Comparison of ENCODE assay signal across 1 cellular context in the genomic region with DNA sequence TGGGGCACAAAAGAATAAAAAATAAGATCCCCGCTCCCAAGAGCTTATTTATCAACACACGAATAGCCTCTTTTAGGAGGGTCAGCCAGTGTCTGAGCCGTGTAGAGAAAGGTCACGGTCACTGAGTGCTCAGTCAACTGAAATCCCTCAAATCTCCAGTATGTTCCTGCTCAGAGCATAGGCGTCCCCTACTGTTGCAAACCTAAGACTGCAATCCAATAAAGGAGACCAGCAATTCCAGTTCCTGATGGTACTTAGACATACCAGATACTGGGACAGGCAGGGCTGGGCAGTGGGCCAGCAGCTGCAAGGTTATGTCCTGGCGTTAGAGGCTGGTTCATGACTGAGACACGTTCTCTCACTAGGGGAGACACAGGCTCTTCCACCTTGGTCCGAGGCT.
TF ChIP-seq lines count a peak whose summit lies in the region.

No MANE protein-coding gene starts in this region.

TF ChIP-seq in SK-N-SH, 30 proteins besides CTCF, POLR2A, EP300 and RAD21 (continued from another document):
- TF ChIP-seq, protein P1, sequence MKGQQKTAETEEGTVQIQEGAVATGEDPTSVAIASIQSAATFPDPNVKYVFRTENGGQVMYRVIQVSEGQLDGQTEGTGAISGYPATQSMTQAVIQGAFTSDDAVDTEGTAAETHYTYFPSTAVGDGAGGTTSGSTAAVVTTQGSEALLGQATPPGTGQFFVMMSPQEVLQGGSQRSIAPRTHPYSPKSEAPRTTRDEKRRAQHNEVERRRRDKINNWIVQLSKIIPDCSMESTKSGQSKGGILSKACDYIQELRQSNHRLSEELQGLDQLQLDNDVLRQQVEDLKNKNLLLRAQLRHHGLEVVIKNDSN (IDR thresholded peaks at IDR 0.05; ENCODE audit: borderline replicate concordance, low read depth) = no peak
- TF ChIP-seq, protein P2, sequence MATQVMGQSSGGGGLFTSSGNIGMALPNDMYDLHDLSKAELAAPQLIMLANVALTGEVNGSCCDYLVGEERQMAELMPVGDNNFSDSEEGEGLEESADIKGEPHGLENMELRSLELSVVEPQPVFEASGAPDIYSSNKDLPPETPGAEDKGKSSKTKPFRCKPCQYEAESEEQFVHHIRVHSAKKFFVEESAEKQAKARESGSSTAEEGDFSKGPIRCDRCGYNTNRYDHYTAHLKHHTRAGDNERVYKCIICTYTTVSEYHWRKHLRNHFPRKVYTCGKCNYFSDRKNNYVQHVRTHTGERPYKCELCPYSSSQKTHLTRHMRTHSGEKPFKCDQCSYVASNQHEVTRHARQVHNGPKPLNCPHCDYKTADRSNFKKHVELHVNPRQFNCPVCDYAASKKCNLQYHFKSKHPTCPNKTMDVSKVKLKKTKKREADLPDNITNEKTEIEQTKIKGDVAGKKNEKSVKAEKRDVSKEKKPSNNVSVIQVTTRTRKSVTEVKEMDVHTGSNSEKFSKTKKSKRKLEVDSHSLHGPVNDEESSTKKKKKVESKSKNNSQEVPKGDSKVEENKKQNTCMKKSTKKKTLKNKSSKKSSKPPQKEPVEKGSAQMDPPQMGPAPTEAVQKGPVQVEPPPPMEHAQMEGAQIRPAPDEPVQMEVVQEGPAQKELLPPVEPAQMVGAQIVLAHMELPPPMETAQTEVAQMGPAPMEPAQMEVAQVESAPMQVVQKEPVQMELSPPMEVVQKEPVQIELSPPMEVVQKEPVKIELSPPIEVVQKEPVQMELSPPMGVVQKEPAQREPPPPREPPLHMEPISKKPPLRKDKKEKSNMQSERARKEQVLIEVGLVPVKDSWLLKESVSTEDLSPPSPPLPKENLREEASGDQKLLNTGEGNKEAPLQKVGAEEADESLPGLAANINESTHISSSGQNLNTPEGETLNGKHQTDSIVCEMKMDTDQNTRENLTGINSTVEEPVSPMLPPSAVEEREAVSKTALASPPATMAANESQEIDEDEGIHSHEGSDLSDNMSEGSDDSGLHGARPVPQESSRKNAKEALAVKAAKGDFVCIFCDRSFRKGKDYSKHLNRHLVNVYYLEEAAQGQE (IDR thresholded peaks at IDR 0.05; ENCODE audit: low read depth, low read length) = no peak
- TF ChIP-seq SIN3A (IDR thresholded peaks at IDR 0.05; ENCODE audit: borderline replicate concordance, low read depth, low read length) (no peak), NRF1 (IDR thresholded peaks at IDR 0.05; ENCODE audit: low read depth, low read length) (no peak), SMC3 (IDR thresholded peaks at IDR 0.05; ENCODE audit: low read depth, low read length) (no peak), GABPA (IDR thresholded peaks at IDR 0.05; ENCODE audit: low read depth) (no peak), CHD2 (IDR thresholded peaks at IDR 0.05; ENCODE audit: low read length, partially characterized antibody) (no peak), FOXJ3 (CRISPR knock-in tag; IDR thresholded peaks at IDR 0.05) (no peak), RXRA (IDR thresholded peaks at IDR 0.05; ENCODE audit: borderline replicate concordance, low read depth) (no peak), TAF1 (IDR thresholded peaks at IDR 0.05; ENCODE audit: borderline replicate concordance, low read depth, low read length) (no peak), MXI1 (IDR thresholded peaks at IDR 0.05; ENCODE audit: low read depth, low read length) (no peak)
- TF ChIP-seq, protein P3, sequence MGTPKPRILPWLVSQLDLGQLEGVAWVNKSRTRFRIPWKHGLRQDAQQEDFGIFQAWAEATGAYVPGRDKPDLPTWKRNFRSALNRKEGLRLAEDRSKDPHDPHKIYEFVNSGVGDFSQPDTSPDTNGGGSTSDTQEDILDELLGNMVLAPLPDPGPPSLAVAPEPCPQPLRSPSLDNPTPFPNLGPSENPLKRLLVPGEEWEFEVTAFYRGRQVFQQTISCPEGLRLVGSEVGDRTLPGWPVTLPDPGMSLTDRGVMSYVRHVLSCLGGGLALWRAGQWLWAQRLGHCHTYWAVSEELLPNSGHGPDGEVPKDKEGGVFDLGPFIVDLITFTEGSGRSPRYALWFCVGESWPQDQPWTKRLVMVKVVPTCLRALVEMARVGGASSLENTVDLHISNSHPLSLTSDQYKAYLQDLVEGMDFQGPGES (IDR thresholded peaks at IDR 0.05; ENCODE audit: low read depth, low read length) = no peak
- TF ChIP-seq, protein P4, sequence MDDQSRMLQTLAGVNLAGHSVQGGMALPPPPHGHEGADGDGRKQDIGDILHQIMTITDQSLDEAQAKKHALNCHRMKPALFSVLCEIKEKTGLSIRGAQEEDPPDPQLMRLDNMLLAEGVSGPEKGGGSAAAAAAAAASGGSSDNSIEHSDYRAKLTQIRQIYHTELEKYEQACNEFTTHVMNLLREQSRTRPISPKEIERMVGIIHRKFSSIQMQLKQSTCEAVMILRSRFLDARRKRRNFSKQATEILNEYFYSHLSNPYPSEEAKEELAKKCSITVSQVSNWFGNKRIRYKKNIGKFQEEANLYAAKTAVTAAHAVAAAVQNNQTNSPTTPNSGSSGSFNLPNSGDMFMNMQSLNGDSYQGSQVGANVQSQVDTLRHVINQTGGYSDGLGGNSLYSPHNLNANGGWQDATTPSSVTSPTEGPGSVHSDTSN (IDR thresholded peaks at IDR 0.05) = no peak
- TF ChIP-seq, protein P5, sequence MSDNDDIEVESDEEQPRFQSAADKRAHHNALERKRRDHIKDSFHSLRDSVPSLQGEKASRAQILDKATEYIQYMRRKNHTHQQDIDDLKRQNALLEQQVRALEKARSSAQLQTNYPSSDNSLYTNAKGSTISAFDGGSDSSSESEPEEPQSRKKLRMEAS (IDR thresholded peaks at IDR 0.05; ENCODE audit: low read depth) = no peak
- TF ChIP-seq, protein P6, sequence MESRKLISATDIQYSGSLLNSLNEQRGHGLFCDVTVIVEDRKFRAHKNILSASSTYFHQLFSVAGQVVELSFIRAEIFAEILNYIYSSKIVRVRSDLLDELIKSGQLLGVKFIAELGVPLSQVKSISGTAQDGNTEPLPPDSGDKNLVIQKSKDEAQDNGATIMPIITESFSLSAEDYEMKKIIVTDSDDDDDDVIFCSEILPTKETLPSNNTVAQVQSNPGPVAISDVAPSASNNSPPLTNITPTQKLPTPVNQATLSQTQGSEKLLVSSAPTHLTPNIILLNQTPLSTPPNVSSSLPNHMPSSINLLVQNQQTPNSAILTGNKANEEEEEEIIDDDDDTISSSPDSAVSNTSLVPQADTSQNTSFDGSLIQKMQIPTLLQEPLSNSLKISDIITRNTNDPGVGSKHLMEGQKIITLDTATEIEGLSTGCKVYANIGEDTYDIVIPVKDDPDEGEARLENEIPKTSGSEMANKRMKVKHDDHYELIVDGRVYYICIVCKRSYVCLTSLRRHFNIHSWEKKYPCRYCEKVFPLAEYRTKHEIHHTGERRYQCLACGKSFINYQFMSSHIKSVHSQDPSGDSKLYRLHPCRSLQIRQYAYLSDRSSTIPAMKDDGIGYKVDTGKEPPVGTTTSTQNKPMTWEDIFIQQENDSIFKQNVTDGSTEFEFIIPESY (IDR thresholded peaks at IDR 0.05; ENCODE audit: borderline replicate concordance, low read depth) = no peak
